Comparison of ENCODE assay signal across 16 cellular contexts in genomic region chr12:76417116-76417515, GRCh38.
A peak's percentile ranks its signal among the peaks of the same experiment; 100 is the strongest.
DNase-seq lines count a peak whose midpoint lies in the region; ATAC-seq and TF ChIP-seq lines count a peak whose summit lies in the region.
"Had no signal": no experiment of that assay in that cellular context is flagged by ENCODE, and none has a peak within 500 bp of the region (broad histone marks: within the 10 kb centered on the region; RNA-seq: fewer than 3 reads in every experiment).

No MANE protein-coding gene starts in this region.

- ATAC-seq in GM18498 (IDR thresholded peaks at IDR 0.05; ENCODE audit: unreplicated experiment) (peak; percentile 75), GM19035 (IDR thresholded peaks at IDR 0.05; ENCODE audit: unreplicated experiment) (peak; percentile 71), HG02678 (IDR thresholded peaks at IDR 0.05; ENCODE audit: unreplicated experiment) (peak; percentile 95), HG03565 (IDR thresholded peaks at IDR 0.05; ENCODE audit: unreplicated experiment) (peak; percentile 82), GM18868 (IDR thresholded peaks at IDR 0.05; ENCODE audit: unreplicated experiment) (no peak)
- ATAC-seq: body of pancreas, right cardiac atrium had no signal

- TF ChIP-seq CTCF in progenitor cell of endocrine pancreas (IDR thresholded peaks at IDR 0.05; ENCODE audit: unreplicated experiment), result no peak

- H3K4me3 Mint-ChIP-seq in progenitor cell of endocrine pancreas (ENCODE audit: low read depth), result no peak overlapping the region
- H3K4me3 Mint-ChIP-seq: type B pancreatic cell had no signal

- H3K36me3 Mint-ChIP-seq in progenitor cell of endocrine pancreas (ENCODE audit: insufficient read depth), result no peaks in the 10 kb centered on the region

- H3K27me3 Mint-ChIP-seq in progenitor cell of endocrine pancreas, result no peaks in the 10 kb centered on the region
- H3K27me3 Mint-ChIP-seq: type B pancreatic cell had no signal

- H3K27ac Mint-ChIP-seq in progenitor cell of endocrine pancreas, result no peak overlapping the region
- H3K27ac Mint-ChIP-seq: type B pancreatic cell had no signal

- peaks cover 4% of the 10 kb centered on the region for H3K4me1 Mint-ChIP-seq in progenitor cell of endocrine pancreas (ENCODE audit: low read depth)

- no peaks in the 10 kb centered on the region for H3K9me3 Mint-ChIP-seq in progenitor cell of endocrine pancreas (ENCODE audit: low read depth)

- DNase-seq in NAMALWA (ENCODE audit: low spot score) (no peak), dermis blood vessel endothelial cell (no peak), progenitor cell of endocrine pancreas (ENCODE audit: low spot score, unreplicated experiment) (no peak)
- DNase-seq: activated CD4-positive, alpha-beta T cell treated with anti-CD3 and anti-CD28 coated beads for 48 hours; body of pancreas; HCEC 1CT; NCI-H187 treated with DMSO at 0.1 percent for 48 hours; NCI-H69; right cardiac atrium; RPMI8226 had no signal
